ENCODE assay signal across 8 cellular contexts in the genomic region with DNA sequence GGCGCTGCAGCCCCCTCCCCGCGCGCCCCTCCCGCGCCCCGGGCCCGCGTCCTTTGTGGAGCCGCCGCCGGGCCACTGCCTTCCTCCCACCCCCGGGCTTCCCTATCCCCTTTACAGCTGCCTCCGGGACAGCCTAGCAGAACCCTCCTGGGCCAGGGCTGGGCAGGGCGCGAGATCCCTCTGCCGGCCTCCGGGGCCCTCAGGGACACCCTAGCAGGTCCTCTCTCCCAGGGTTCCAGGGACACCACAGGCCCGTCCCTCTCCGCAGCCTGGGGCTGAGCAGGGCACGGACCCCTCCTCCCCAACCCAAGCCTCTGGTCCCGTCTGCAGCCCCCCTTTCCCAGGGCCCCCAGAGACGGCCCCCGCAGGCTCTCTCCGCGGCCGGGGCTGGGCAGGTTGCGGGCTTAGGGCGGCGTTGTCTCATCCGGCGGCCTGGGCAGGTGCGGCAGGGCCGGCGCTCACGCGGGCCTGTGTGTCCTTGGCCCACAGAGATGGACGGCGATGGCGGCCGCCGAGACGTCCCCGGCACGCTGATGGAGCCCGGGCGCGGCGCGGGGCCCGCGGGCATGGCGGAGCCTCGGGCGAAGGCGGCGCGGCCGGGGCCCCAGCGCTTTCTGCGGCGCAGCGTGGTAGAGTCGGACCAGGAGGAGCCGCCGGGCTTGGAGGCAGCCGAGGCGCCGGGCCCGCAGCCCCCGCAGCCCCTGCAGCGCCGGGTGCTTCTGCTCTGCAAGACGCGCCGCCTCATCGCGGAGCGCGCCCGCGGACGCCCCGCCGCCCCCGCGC. TPM values are rescaled to one million over a fixed set of nuclear protein-coding genes. Genes with fewer than 3 reads are reported as not detected.
A peak's percentile ranks its signal among the peaks of the same experiment; 100 is the strongest.
DNase-seq lines count a peak whose midpoint lies in the region; ATAC-seq, FAIRE-seq and TF ChIP-seq lines count a peak whose summit lies in the region.

No MANE protein-coding gene starts in this region.

- intact Hi-C loops in activated CD4-positive, alpha-beta memory T cell treated with anti-CD3 and anti-CD28 coated beads for 36 hours (cut with micrococcal nuclease): no loop called here

- H3K27ac ChIP-seq in hepatocyte: no peak overlapping the region
- no peak overlapping the region for H3K27ac ChIP-seq in small intestine (ENCODE audit: low read depth in 1 of 2, low read length in 1 of 2)

- DNase-seq in NCI-H2081 (lab: John Stamatoyannopoulos, UW) (peak; percentile 9 to 23), NCI-H2081 treated with DMSO at 0.1 percent for 48 hours (lab: John Stamatoyannopoulos, UW) (no peak), hepatocyte (ENCODE audit: low spot score) (no peak), small intestine (peak; percentile 37), HT-29 (ENCODE audit: low spot score) (no peak), NCI-H2107 (lab: John Stamatoyannopoulos, UW) (no peak)
- DNase-seq in activated CD4-positive, alpha-beta memory T cell treated with anti-CD3 and anti-CD28 coated beads for 36 hours: peak; percentile 19

- H3K79me2 ChIP-seq in hepatocyte: no peaks in the 10 kb centered on the region

- H3K4me1 ChIP-seq in hepatocyte (ENCODE audit: insufficient read depth) (peaks cover 5% of the 10 kb centered on the region), small intestine (ENCODE audit: control insufficient read depth in 2 of 2, insufficient read depth in 1 of 2, low read depth in 1 of 2, low read length in 1 of 2) (peaks cover 6 to 9% of the 10 kb centered on the region in 2 donors)

- no peaks in the 10 kb centered on the region for H3K9me3 Mint-ChIP-seq in activated CD4-positive, alpha-beta memory T cell treated with anti-CD3 and anti-CD28 coated beads for 36 hours

- H3K4me3 ChIP-seq in hepatocyte (peak overlapping the region; percentile 61), small intestine (ENCODE audit: low read depth in 1 of 2, low read length in 2 of 2) (peak overlapping the region; percentile 58 to 61)

- ATAC-seq in HG02870 (IDR thresholded peaks at IDR 0.05; ENCODE audit: unreplicated experiment): no peak

- H3K36me3 ChIP-seq in hepatocyte (replicated peaks; ENCODE audit: insufficient read depth, low read depth) (no peaks in the 10 kb centered on the region), small intestine (ENCODE audit: control insufficient read depth in 2 of 2, insufficient read depth in 2 of 2, low read length in 2 of 2) (no peaks in the 10 kb centered on the region)

- peak overlapping the region; percentile 59 for H3K4me3 Mint-ChIP-seq in activated CD4-positive, alpha-beta memory T cell treated with anti-CD3 and anti-CD28 coated beads for 36 hours

- WGBS in hepatocyte (ENCODE audit: low lambda C conversion rate, missing lambda C conversion rate): 2% methylated on average over 54 of the region's 87 CpGs
- 0 to 2% (median 2%) methylated on average over 38 to 87 of the region's 87 CpGs for WGBS in small intestine, 3 donors

- CTCF ChIA-PET in activated CD4-positive, alpha-beta memory T cell treated with anti-CD3 and anti-CD28 coated beads for 36 hours (lab: Charles Lee): no interaction called here

- H2AFZ ChIP-seq in hepatocyte: peak overlapping the region; percentile 78

- H3K27me3 Mint-ChIP-seq in activated CD4-positive, alpha-beta memory T cell treated with anti-CD3 and anti-CD28 coated beads for 36 hours: peaks cover 36% of the 10 kb centered on the region

- TF ChIP-seq CTCF in hepatocyte (IDR thresholded peaks at IDR 0.05; ENCODE audit: poor library complexity): no peak

- no peak for FAIRE-seq in small intestine (lab: Jason Lieb, UNC)

- H3K9me2 ChIP-seq in hepatocyte (replicated peaks; ENCODE audit: insufficient read depth): no peaks in the 10 kb centered on the region

- H3K27me3 ChIP-seq in hepatocyte: peaks cover 26% of the 10 kb centered on the region
- H3K27me3 ChIP-seq in small intestine (ENCODE audit: control insufficient read depth in 2 of 2, insufficient read depth in 2 of 2, low read length in 2 of 2): no peaks in the 10 kb centered on the region

- H3K4me1 Mint-ChIP-seq in activated CD4-positive, alpha-beta memory T cell treated with anti-CD3 and anti-CD28 coated beads for 36 hours (ENCODE audit: low read depth): peaks cover 9% of the 10 kb centered on the region

- POLR2A ChIA-PET in activated CD4-positive, alpha-beta memory T cell treated with anti-CD3 and anti-CD28 coated beads for 36 hours (lab: Charles Lee): no interaction called here

- H3K27ac Mint-ChIP-seq in activated CD4-positive, alpha-beta memory T cell treated with anti-CD3 and anti-CD28 coated beads for 36 hours: no peak overlapping the region

- H4K20me1 ChIP-seq in hepatocyte (ENCODE audit: insufficient read depth, poor library complexity, severe bottlenecking): no peaks in the 10 kb centered on the region

- no peaks in the 10 kb centered on the region for H3K9me3 ChIP-seq in hepatocyte (ENCODE audit: low read depth)
- H3K9me3 ChIP-seq in small intestine (ENCODE audit: control insufficient read depth, low read depth): no peaks in the 10 kb centered on the region

- no peaks in the 10 kb centered on the region for H3K36me3 Mint-ChIP-seq in activated CD4-positive, alpha-beta memory T cell treated with anti-CD3 and anti-CD28 coated beads for 36 hours

- peak overlapping the region; percentile 98 for H3K4me2 ChIP-seq in hepatocyte

RNA-seq across cellular contexts. Expression of gene WNK2, which starts 0.7 kb away (rescaled TPM):
- 1 to 10 TPM; 1.2 to 1.6 TPM for total RNA-seq in activated CD4-positive, alpha-beta memory T cell treated with anti-CD3 and anti-CD28 coated beads for 36 hours
- 6.2 and 8.9 TPM in 2 replicates for total RNA-seq in hepatocyte
- polyA plus RNA-seq in hepatocyte (13.5 and 19.9 TPM in 2 replicates), small intestine (10 to 100 TPM; 13.8 to 48.4 (median 19.2) TPM)
- total RNA-seq in HT-29 (2014; rRNA removed; shearing (Covaris generic)): 27.5 and 28.6 TPM in 2 replicates

RNA-seq across cellular contexts. Expression of gene NINJ1, which starts 50.6 kb away (rescaled TPM):
- total RNA-seq in activated CD4-positive, alpha-beta memory T cell treated with anti-CD3 and anti-CD28 coated beads for 36 hours: 10 to 100 TPM; 77.9 to 82.0 TPM
- total RNA-seq in hepatocyte: 55.4 and 67.9 TPM in 2 replicates
- polyA plus RNA-seq in hepatocyte (114 and 135 TPM in 2 replicates), small intestine (10 to 100 TPM; 29.4 to 64.0 (median 44.1) TPM)
- 45.0 and 49.7 TPM in 2 replicates for total RNA-seq in HT-29 (2014; rRNA removed; shearing (Covaris generic))

Comparison
In these comparisons a context has a peak if more than half of its experiments do, and no peak if none do; other contexts are left out.
1. DNase-seq: peak in NCI-H2081 (2 of 2), activated CD4-positive, alpha-beta memory T cell treated with anti-CD3 and anti-CD28 coated beads for 36 hours (single experiment) and small intestine (single experiment); none in NCI-H2081 treated with DMSO at 0.1 percent for 48 hours (single experiment), hepatocyte (single experiment), HT-29 (single experiment) and NCI-H2107 (single experiment).